10 cellular contexts compared by ENCODE assay signal in the genomic region with DNA sequence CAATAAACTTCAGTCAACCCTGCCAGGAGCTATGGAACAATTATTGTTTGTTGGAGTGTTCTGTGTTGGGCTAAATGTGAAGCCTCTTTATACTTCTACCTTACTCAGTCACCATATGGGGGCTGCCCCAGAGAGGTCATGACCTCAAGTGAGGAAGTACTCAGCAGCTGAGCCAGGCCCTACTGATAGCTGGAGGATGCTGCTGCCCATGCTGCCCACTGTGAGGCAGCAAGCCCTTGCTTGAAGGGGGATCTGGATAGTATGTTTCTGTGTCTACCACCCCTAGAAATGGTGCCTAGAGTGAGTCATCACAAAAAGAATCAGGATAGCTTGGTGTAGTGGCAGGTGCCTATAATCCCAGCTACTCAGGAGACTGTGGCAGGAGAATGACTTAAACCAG. TPM values are rescaled to one million over a fixed set of nuclear protein-coding genes. Genes with fewer than 3 reads are reported as not detected.
A peak's percentile ranks its signal among the peaks of the same experiment; 100 is the strongest.
DNase-seq lines count a peak whose midpoint lies in the region; ATAC-seq and TF ChIP-seq lines count a peak whose summit lies in the region.
"Had no signal": no experiment of that assay in that cellular context is flagged by ENCODE, and none has a peak within 500 bp of the region (broad histone marks: within the 10 kb centered on the region; RNA-seq: fewer than 3 reads in every experiment).

No MANE protein-coding gene starts in this region.

- peaks cover 16% of the 10 kb centered on the region for H3F3A ChIP-seq in PC-9 (ENCODE audit: insufficient read depth, low read depth)

- peaks cover 6 to 31% (median 23%) of the 10 kb centered on the region in 4 donors for H3K4me1 ChIP-seq in esophagus muscularis mucosa
- peaks cover 9% of the 10 kb centered on the region; the same call in 1 of the 2 replicates for H3K4me1 ChIP-seq in PC-9 (replicated peaks; ENCODE audit: insufficient read depth)
- peaks cover 0 to 31% (median 4%) of the 10 kb centered on the region in 3 donors for H3K4me1 ChIP-seq in esophagus squamous epithelium

- H3K79me2 ChIP-seq in PC-9 (ENCODE audit: low read depth) = peaks cover 6% of the 10 kb centered on the region

- peak overlapping the region; percentile 39 to 46 (median 40) for H3K27ac ChIP-seq in esophagus muscularis mucosa (replicated peaks in 1 of 4)
- H3K27ac ChIP-seq in PC-9 = no peak overlapping the region
- peak overlapping the region in 1 of 4 donors; percentile 58 for H3K27ac ChIP-seq in esophagus squamous epithelium

- CTCF ChIA-PET in PC-9 (lab: Charles Lee) = interaction anchor here (0.7 kb wide), 1 partner anchor 306 kb away, joined by 7 read pairs; no protein-coding TSS in a partner anchor

- no peak overlapping the region for H3K4me2 ChIP-seq in PC-9

- no peak overlapping the region for H2AFZ ChIP-seq in PC-9

- H3K9me3 ChIP-seq in esophagus muscularis mucosa (no peaks in the 10 kb centered on the region), PC-9 (ENCODE audit: insufficient read depth, low read depth) (no peaks in the 10 kb centered on the region), esophagus squamous epithelium (no peaks in the 10 kb centered on the region)

- no peaks in the 10 kb centered on the region for H3K9me2 ChIP-seq in PC-9 (ENCODE audit: insufficient read depth)

- ATAC-seq in HG03432 (IDR thresholded peaks at IDR 0.05; ENCODE audit: unreplicated experiment) = peak; percentile 53

- intact Hi-C loops in esophagus muscularis mucosa (cut with DNase I) (no loop called here), PC-9 (cut with micrococcal nuclease; ENCODE audit: unreplicated experiment) (no loop called here), esophagus squamous epithelium (cut with DNase I) (no loop called here)

- H3K27me3 ChIP-seq in esophagus muscularis mucosa = no peaks in the 10 kb centered on the region
- H3K27me3 ChIP-seq in PC-9 (ENCODE audit: insufficient read depth, low read depth) = no peaks in the 10 kb centered on the region
- H3K27me3 ChIP-seq in esophagus squamous epithelium = no peaks in the 10 kb centered on the region

- DNase-seq in GM20000 (ENCODE audit: low spot score) (peak; percentile 23), esophagus muscularis mucosa (ENCODE audit: extremely low spot score) (no peak), PC-9 (no peak), esophagus squamous epithelium (lab: John Stamatoyannopoulos, UW) (no peak), D341Med (ENCODE audit: low spot score) (no peak)
- DNase-seq in central memory CD4-positive, alpha-beta T cell = no peak
- DNase-seq: anterior cingulate cortex, COR-L47 had no signal

- TF ChIP-seq CTCF in GM12872 (IDR thresholded peaks at IDR 0.05; ENCODE audit: insufficient read depth, low read depth, low read length) = peak; percentile 7; the same call in 1 of the 3 replicates
- no peak for TF ChIP-seq CTCF in GM20000 (IDR thresholded peaks at IDR 0.05; ENCODE audit: extremely low read depth, missing control alignments)
- no peak for TF ChIP-seq CTCF in esophagus muscularis mucosa (IDR thresholded peaks at IDR 0.05)
- no peak for TF ChIP-seq CTCF in PC-9 (conservative IDR thresholded peaks at IDR 0.05)
- no peak for TF ChIP-seq CTCF in esophagus squamous epithelium (IDR thresholded peaks at IDR 0.05)

- no TSS peak for BruUV-seq in PC-9 (replicated peaks; lab: Mats Ljungman, UMichigan)

- POLR2A ChIA-PET in PC-9 (lab: Charles Lee; ENCODE audit: unreplicated experiment) = no interaction called here

- TF ChIP-seq POLR2A in esophagus muscularis mucosa (IDR thresholded peaks at IDR 0.05; ENCODE audit: low read depth) = no peak
- TF ChIP-seq POLR2A in esophagus squamous epithelium (IDR thresholded peaks at IDR 0.05) = no peak

- no peak for TF ChIP-seq EP300 in esophagus muscularis mucosa (IDR thresholded peaks at IDR 0.05)

- H3K36me3 ChIP-seq in esophagus muscularis mucosa (no peaks in the 10 kb centered on the region), PC-9 (ENCODE audit: low read depth) (peaks cover 2% of the 10 kb centered on the region), esophagus squamous epithelium (no peaks in the 10 kb centered on the region)

- no peak overlapping the region for H3K4me3 ChIP-seq in esophagus muscularis mucosa
- H3K4me3 ChIP-seq in PC-9 = no peak overlapping the region
- H3K4me3 ChIP-seq in esophagus squamous epithelium = no peak overlapping the region

- H4K20me1 ChIP-seq in PC-9 (ENCODE audit: insufficient read depth) = no peaks in the 10 kb centered on the region

RNA-seq across cellular contexts. Expression of a gene that starts 4.5 kb away (rescaled TPM):
- total RNA-seq in esophagus muscularis mucosa (1,000 to 10,000 TPM; 1,560 to 1,805 (median 1,727) TPM), PC-9 (2021) (1,834 and 1,944 TPM in 2 replicates), esophagus squamous epithelium (1,000 to 10,000 TPM in 3 of 4 donors, 100 to 1,000 TPM in 1; 781 to 1,769 (median 1,391) TPM)

RNA-seq across cellular contexts. Expression of a gene that starts 14.0 kb away (rescaled TPM):
- total RNA-seq in esophagus muscularis mucosa (10 to 100 TPM; 15.3 to 20.8 (median 16.9) TPM), PC-9 (2021) (18.0 and 22.1 TPM in 2 replicates), esophagus squamous epithelium (10 to 100 TPM; 12.7 to 26.9 (median 18.8) TPM)

RNA-seq across cellular contexts. Expression of a gene that starts 33.4 kb away (rescaled TPM):
- 10 to 100 TPM in 1 of 4 donors, 1 to 10 TPM in 3; 7.2 to 10.4 (median 8.0) TPM for total RNA-seq in esophagus muscularis mucosa
- total RNA-seq in PC-9 (2021) = 13.4 and 20.6 TPM in 2 replicates
- total RNA-seq in esophagus squamous epithelium = 1 to 10 TPM; 3.0 to 6.7 (median 5.9) TPM
